In the genomic region with DNA sequence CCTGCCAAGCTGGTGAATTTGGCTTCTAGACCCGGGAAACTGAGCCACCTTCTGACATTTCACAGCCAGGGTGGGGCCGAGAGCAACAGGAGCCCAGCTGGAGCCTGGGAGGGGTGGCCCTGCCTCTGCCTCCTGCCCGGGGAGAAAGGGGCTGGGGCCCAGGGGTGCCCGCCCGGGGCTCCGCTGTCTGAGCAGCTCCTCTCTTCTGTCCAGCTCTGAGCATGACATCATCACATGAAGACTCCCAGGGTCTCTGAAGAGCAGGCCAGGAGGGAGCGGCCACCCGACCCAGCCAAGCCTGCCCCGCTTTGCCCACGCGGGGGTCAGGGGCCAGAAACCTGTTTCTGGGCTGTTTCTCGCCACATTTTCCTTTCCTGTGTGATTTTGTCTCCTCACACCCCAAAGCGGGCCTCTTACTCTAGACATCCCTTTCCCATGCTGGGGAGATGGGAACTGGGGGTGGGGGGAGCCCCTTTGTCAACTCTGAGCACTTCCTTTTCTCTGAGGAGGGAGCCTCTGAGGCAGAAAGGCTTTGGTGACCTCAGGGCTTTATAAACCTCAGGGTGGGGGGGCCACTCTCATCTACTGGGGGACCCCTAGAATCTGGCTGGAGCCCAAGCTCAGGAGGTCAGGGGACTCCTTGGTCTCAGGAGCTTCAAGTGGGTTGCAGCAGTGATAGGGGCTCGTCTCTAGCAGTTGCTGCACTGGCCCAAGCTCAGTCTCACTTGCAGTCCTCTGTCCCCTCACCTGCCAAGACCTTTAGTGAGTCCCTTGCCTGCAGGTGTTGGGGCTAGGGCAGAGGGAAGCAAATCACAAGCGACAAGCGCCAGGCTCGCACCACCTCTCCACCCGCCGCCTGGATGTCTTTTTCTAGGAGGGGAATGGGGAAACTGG, we compare ENCODE assay signal across 8 cellular contexts. TPM values are rescaled to one million over a fixed set of nuclear protein-coding genes. Genes with fewer than 3 reads are reported as not detected.
A peak's percentile ranks its signal among the peaks of the same experiment; 100 is the strongest.
DNase-seq lines count a peak whose midpoint lies in the region; ATAC-seq lines count a peak whose summit lies in the region.

No MANE protein-coding gene starts in this region.

- peaks cover 38% of the 10 kb centered on the region for H3K36me3 Mint-ChIP-seq in activated CD4-positive, alpha-beta T cell treated with anti-CD3 and anti-CD28 coated beads for 36 hours (ENCODE audit: low read depth)
- H3K36me3 Mint-ChIP-seq in immature natural killer cell = no peaks in the 10 kb centered on the region

- no peaks in the 10 kb centered on the region for H3K27me3 Mint-ChIP-seq in activated CD4-positive, alpha-beta T cell treated with anti-CD3 and anti-CD28 coated beads for 36 hours
- H3K27me3 Mint-ChIP-seq in immature natural killer cell (ENCODE audit: low read depth in 3 of 3) = peaks cover 22 to 25% (median 24%) of the 10 kb centered on the region in 3 donors

- H3K4me3 Mint-ChIP-seq in activated CD4-positive, alpha-beta T cell treated with anti-CD3 and anti-CD28 coated beads for 36 hours = peak overlapping the region; percentile 96
- H3K4me3 Mint-ChIP-seq in immature natural killer cell = peak overlapping the region; percentile 74 to 86 (median 80)

- H3K9me3 ChIP-seq in MG63 = no peaks in the 10 kb centered on the region

- H3K4me1 Mint-ChIP-seq in activated CD4-positive, alpha-beta T cell treated with anti-CD3 and anti-CD28 coated beads for 36 hours = peaks cover 74% of the 10 kb centered on the region
- peaks cover 41 to 44% of the 10 kb centered on the region in 2 donors for H3K4me1 Mint-ChIP-seq in immature natural killer cell

- H3K27me3 ChIP-seq in MG63 = no peaks in the 10 kb centered on the region

- ATAC-seq in GM18499 (IDR thresholded peaks at IDR 0.05; ENCODE audit: insufficient read depth, unreplicated experiment) (peak; percentile 8), HG02623 (IDR thresholded peaks at IDR 0.05; ENCODE audit: unreplicated experiment) (peak; percentile 19)
- peak; percentile 46 for ATAC-seq in activated CD4-positive, alpha-beta T cell treated with anti-CD3 and anti-CD28 coated beads for 36 hours

- intact Hi-C loops in activated CD4-positive, alpha-beta T cell treated with anti-CD3 and anti-CD28 coated beads for 36 hours (cut with DNase I, micrococcal nuclease) = loop anchor here (1.0 to 10.0 kb wide), 11 partner anchors 8 to 494 kb away; a partner anchor contains a TSS

- DNase-seq in activated CD4-positive, alpha-beta T cell treated with anti-CD3 and anti-CD28 coated beads for 36 hours = peak; percentile 88
- DNase-seq in immature natural killer cell = peak in 2 of 3 donors; percentile 21 to 24
- peak in 4 of 6 experiments; percentile 9 to 67 (median 46) for DNase-seq in stimulated activated naive CD4-positive, alpha-beta T cell (lab: John Stamatoyannopoulos, UW)
- DNase-seq in DMS153 treated with DMSO at 0.1 percent for 48 hours (lab: John Stamatoyannopoulos, UW; ENCODE audit: unreplicated experiment) = no peak
- DNase-seq in MG63 = no peak
- DNase-seq in NOMO-1 treated with DMSO at 0.1 percent for 48 hours (lab: John Stamatoyannopoulos, UW; ENCODE audit: unreplicated experiment) = no peak

- H3K27ac Mint-ChIP-seq in activated CD4-positive, alpha-beta T cell treated with anti-CD3 and anti-CD28 coated beads for 36 hours = peak overlapping the region; percentile 98
- peak overlapping the region; percentile 77 to 94 (median 86) for H3K27ac Mint-ChIP-seq in immature natural killer cell

- H3K36me3 ChIP-seq in MG63 = peaks cover 7% of the 10 kb centered on the region; the same call in 1 of the 2 replicates

- POLR2A ChIA-PET in activated CD4-positive, alpha-beta T cell treated with anti-CD3 and anti-CD28 coated beads for 36 hours (lab: Charles Lee) = interaction anchor here (0.7 to 3.9 kb wide), 14 partner anchors 8 to 241 kb away, joined by 3 to 29 read pairs (median 6); a partner anchor contains a TSS

- no peak overlapping the region for H3K4me3 ChIP-seq in MG63

- H3K9me3 Mint-ChIP-seq in activated CD4-positive, alpha-beta T cell treated with anti-CD3 and anti-CD28 coated beads for 36 hours (ENCODE audit: low read depth) = no peaks in the 10 kb centered on the region
- H3K9me3 Mint-ChIP-seq in immature natural killer cell = no peaks in the 10 kb centered on the region

- CTCF ChIA-PET in activated CD4-positive, alpha-beta T cell treated with anti-CD3 and anti-CD28 coated beads for 36 hours (lab: Charles Lee) = interaction anchor here (0.5 to 3.4 kb wide), 16 partner anchors 8 to 1109 kb away, joined by 3 to 13 read pairs (median 3); no protein-coding TSS in a partner anchor

RNA-seq across cellular contexts. Expression of a gene that starts 7.6 kb away (rescaled TPM):
- total RNA-seq in activated CD4-positive, alpha-beta T cell treated with anti-CD3 and anti-CD28 coated beads for 36 hours = 100 to 1,000 TPM; 299 to 639 TPM
- polyA plus RNA-seq in immature natural killer cell = 1 to 10 TPM; 1.5 to 4.5 (median 3.9) TPM
- total RNA-seq in MG63 (2014; rRNA removed; shearing (Covaris generic); ENCODE audit: low replicate concordance) = 1.2 and 7.0 TPM in 2 replicates

RNA-seq across cellular contexts. Expression of a gene that starts 32.5 kb away (rescaled TPM):
- 10 to 100 TPM; 24.0 to 39.4 TPM for total RNA-seq in activated CD4-positive, alpha-beta T cell treated with anti-CD3 and anti-CD28 coated beads for 36 hours
- polyA plus RNA-seq in immature natural killer cell = 1 to 10 TPM in 2 of 3 donors, under 1 TPM in 1; 0.69 to 3.0 (median 1.2) TPM
- 0.40 and 0.94 TPM in 2 replicates for total RNA-seq in MG63 (2014; rRNA removed; shearing (Covaris generic); ENCODE audit: low replicate concordance)

RNA-seq across cellular contexts. Expression of a gene that starts 35.3 kb away (rescaled TPM):
- 1 to 10 TPM in 1 of 2 experiments, under 1 TPM in 1; 0.63 to 1.2 TPM for total RNA-seq in activated CD4-positive, alpha-beta T cell treated with anti-CD3 and anti-CD28 coated beads for 36 hours
- polyA plus RNA-seq in immature natural killer cell = under 1 TPM in 1 of 3 donors, not detected in 2; 0.28 TPM
- total RNA-seq in MG63 (2014; rRNA removed; shearing (Covaris generic); ENCODE audit: low replicate concordance) = 0.92 and 3.4 TPM in 2 replicates

Comparison
In these comparisons a context has a peak if more than half of its experiments do, and no peak if none do; other contexts are left out.
1. DNase-seq: peak in activated CD4-positive, alpha-beta T cell treated with anti-CD3 and anti-CD28 coated beads for 36 hours (single experiment), immature natural killer cell (2 of 3) and stimulated activated naive CD4-positive, alpha-beta T cell (4 of 6); none in DMS153 treated with DMSO at 0.1 percent for 48 hours (single experiment), MG63 (single experiment) and NOMO-1 treated with DMSO at 0.1 percent for 48 hours (single experiment).
2. RNA of a gene that starts 7.6 kb away (total RNA-seq): 299 to 639 TPM in activated CD4-positive, alpha-beta T cell treated with anti-CD3 and anti-CD28 coated beads for 36 hours; 1.2 to 7.0 TPM in MG63; every median in the first group is over 10 times any median in the second.
3. RNA of a gene that starts 32.5 kb away (total RNA-seq): 24.0 to 39.4 TPM in activated CD4-positive, alpha-beta T cell treated with anti-CD3 and anti-CD28 coated beads for 36 hours; 0.40 to 0.94 TPM in MG63; every median in the first group is over 10 times any median in the second.
4. Peak in every context shown above with its lines, with median percentiles within 50 percentile points of each other: ATAC-seq.